In the genomic region with DNA sequence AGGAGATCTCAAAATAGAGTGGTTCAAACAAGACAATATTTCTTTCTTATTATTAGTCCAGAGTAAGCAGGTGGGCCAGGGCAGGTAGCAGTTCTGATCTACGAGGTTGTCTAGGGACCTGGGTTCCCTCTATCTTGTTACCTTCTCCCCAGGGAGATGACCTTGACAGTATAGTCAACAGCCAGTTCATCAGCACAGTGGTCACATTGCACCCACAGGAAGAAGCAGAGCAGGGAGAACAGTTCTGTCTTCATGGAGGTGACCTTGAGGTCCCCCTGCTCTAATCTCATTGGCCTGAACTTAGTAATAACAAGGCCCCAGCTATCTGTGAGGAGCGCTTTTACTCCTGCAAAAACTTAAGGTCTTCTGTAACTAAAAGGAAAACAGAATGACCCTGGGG, we compare ENCODE assay signal across 26 cellular contexts.
"Had no signal": no experiment of that assay in that cellular context is flagged by ENCODE, and none has a peak within 500 bp of the region (broad histone marks: within the 10 kb centered on the region; RNA-seq: fewer than 3 reads in every experiment).

No MANE protein-coding gene starts in this region.

- H3K27ac ChIP-seq: neural progenitor cell, pancreas, prostate gland, skin epidermis, spleen, stomach, thoracic aorta, thyroid gland, tibial nerve, upper lobe of left lung, vagina had no signal

- ATAC-seq: naive thymus-derived CD4-positive, alpha-beta T cell; natural killer cell; pancreas; right cardiac atrium; sciatic nerve; stimulated activated memory B cell treated with anti-CD40 and anti-IgM and Interleukin-4, amounts not matched to agents 10 μg/mL and 1 μg/mL and 100 μg/mL, for 72 hours; stimulated activated naive CD8-positive, alpha-beta T cell treated with anti-CD3 and anti-CD28 coated beads, Interleukin-15, Interleukin-2, amounts not matched to agents 100 U/mL and 50 U/mL, for 24 hours had no signal

- DNase-seq: naive thymus-derived CD4-positive, alpha-beta T cell; natural killer cell; pancreas; spleen; stimulated activated CD4-positive, alpha-beta T cell treated with anti-CD3 and anti-CD28 coated beads, Interleukin-12 subunit alpha, Interleukin-12 subunit beta, amount 100 ng/mL, for 4 hours; stimulated activated CD4-positive, alpha-beta T cell treated with anti-CD3 and anti-CD28 coated beads, Interleukin-1b, Interleukin-23, amount 100 ng/mL, for 48 hours; stimulated activated CD4-positive, alpha-beta T cell treated with anti-CD3 and anti-CD28 coated beads, Interleukin-4, amount 100 ng/mL, for 1 hour; stimulated activated CD4-positive, alpha-beta T cell treated with anti-CD3 and anti-CD28 coated beads, Interleukin-4, amount 100 ng/mL, for 4 hours; stimulated activated CD8-positive, alpha-beta memory T cell treated with anti-CD3 and anti-CD28 coated beads, Interleukin-4, amount 100 ng/mL, for 48 hours; stimulated activated naive CD4-positive, alpha-beta T cell; stimulated activated naive CD8-positive, alpha-beta T cell treated with anti-CD3 and anti-CD28 coated beads, Interleukin-15, Interleukin-2, amounts not matched to agents 100 U/mL and 50 U/mL, for 24 hours; stomach; thyroid gland; trophoblast cell; upper lobe of left lung had no signal

- H3K4me1 ChIP-seq: neural progenitor cell, pancreas, prostate gland, spleen, stomach, thyroid gland, tibial nerve, upper lobe of left lung, vagina had no signal

- FAIRE-seq: pancreas, urothelium cell line had no signal

- H3K4me3 ChIP-seq: neural progenitor cell, pancreas, prostate gland, skin epidermis, smooth muscle cell, spleen, stomach, thoracic aorta, thyroid gland, tibial nerve, upper lobe of left lung, vagina had no signal

- H3K9me3 ChIP-seq: pancreas, prostate gland, spleen, stomach, thoracic aorta, thyroid gland, tibial nerve, upper lobe of left lung, vagina had no signal

- H3K36me3 ChIP-seq: neural progenitor cell, prostate gland, thyroid gland, vagina had no signal

- H3K27me3 ChIP-seq: neural progenitor cell, pancreas, spleen, stomach, thyroid gland, tibial nerve, upper lobe of left lung, vagina had no signal
